Comparison of ENCODE assay signal across 21 cellular contexts in the genomic region with DNA sequence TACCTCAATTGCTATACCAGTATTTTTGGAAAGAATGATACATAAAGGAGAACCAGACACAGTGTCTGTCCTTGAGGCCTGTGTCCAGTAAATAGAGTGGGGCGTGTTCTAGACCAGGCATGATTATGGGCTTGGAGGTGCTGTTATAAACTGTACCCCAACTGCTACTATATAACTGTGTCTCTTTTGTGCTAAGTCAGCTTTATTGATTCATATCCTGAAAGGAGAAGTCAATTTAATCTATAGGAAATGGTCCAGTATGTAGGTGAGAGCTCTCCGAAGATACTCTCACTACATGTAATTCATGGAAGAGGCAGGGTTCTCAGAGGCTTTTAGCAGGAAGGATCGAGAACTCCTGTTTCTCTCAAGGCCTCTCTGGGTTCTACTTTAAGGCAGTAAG.
DNase-seq lines count a peak whose midpoint lies in the region; ATAC-seq, FAIRE-seq and TF ChIP-seq lines count a peak whose summit lies in the region.
"Had no signal": no experiment of that assay in that cellular context is flagged by ENCODE, and none has a peak within 500 bp of the region (broad histone marks: within the 10 kb centered on the region; RNA-seq: fewer than 3 reads in every experiment).

No MANE protein-coding gene starts in this region.

- no peak overlapping the region for H3K23ac ChIP-seq in neuronal stem cell (ENCODE audit: low read depth, low read length, poor library complexity)

- H2AFZ ChIP-seq in HepG2 (ENCODE audit: low read length) (no peak overlapping the region), K562 (ENCODE audit: low read depth, low read length) (no peak overlapping the region), neuronal stem cell (ENCODE audit: low read length) (no peak overlapping the region)

- TF ChIP-seq POLR2A in HepG2 (IDR thresholded peaks at IDR 0.05; ENCODE audit: insufficient read depth in 1 of 2, low read depth in 2 of 2, low read length in 2 of 2) (no peak), right lobe of liver (IDR thresholded peaks at IDR 0.05) (no peak), K562 (conservative IDR thresholded peaks at IDR 0.05) (no peak)

- H3K9me1 ChIP-seq in K562 (ENCODE audit: control insufficient read depth, insufficient read depth, low read length), result no peaks in the 10 kb centered on the region

- no peak overlapping the region for H2BK5ac ChIP-seq in neuronal stem cell (ENCODE audit: low read length)

- H3K79me2 ChIP-seq in HepG2 (ENCODE audit: insufficient read depth, low read length) (no peaks in the 10 kb centered on the region), K562 (ENCODE audit: control insufficient read depth, insufficient read depth, low read length) (no peaks in the 10 kb centered on the region)

- 40% methylated on average over 2 of the region's 3 CpGs for WGBS in HepG2 (ENCODE audit: low lambda C conversion rate)
- 67% methylated on average over 3 of the region's 3 CpGs for WGBS in right lobe of liver (ENCODE audit: insufficient coverage, low coverage, low lambda C conversion rate, missing lambda C conversion rate)
- WGBS in K562 (ENCODE audit: insufficient coverage, low coverage, missing lambda C conversion rate), result 2% methylated on average over 3 of the region's 3 CpGs
- WGBS in neuronal stem cell (ENCODE audit: extremely low coverage in 2 of 2, insufficient read length in 2 of 2, insufficient replicate concordance in 1 of 2), 2 donors, result no CpG with 5 or more reads among the region's 3 CpGs

- no peak overlapping the region for H3K27ac ChIP-seq in HepG2 (ENCODE audit: extremely low read length, insufficient read depth, low read length)
- no peak overlapping the region for H3K27ac ChIP-seq in right lobe of liver
- H3K27ac ChIP-seq in K562 (ENCODE audit: extremely low read depth, low read depth, low read length), result no peak overlapping the region
- H3K27ac ChIP-seq in neuronal stem cell (replicated peaks; ENCODE audit: low read length), result no peak overlapping the region
- H3K27ac ChIP-seq: 22Rv1, BLaER1 had no signal

- TF ChIP-seq RAD21 in HepG2 (CRISPR knock-in tag; IDR thresholded peaks at IDR 0.05) (no peak), K562 (CRISPR knock-in tag; conservative IDR thresholded peaks at IDR 0.05 in 1 of 2, IDR thresholded peaks at IDR 0.05 in 1 of 2) (no peak)

- H4K20me1 ChIP-seq in HepG2 (ENCODE audit: insufficient read depth, low read length) (no peaks in the 10 kb centered on the region), K562 (replicated peaks; ENCODE audit: control insufficient read depth, insufficient read depth, low read length) (no peaks in the 10 kb centered on the region)
- H4K20me1 ChIP-seq: BLaER1 had no signal

- no peak overlapping the region for H2BK12ac ChIP-seq in neuronal stem cell (ENCODE audit: low read length)

- TF ChIP-seq CTCF in HepG2 (CRISPR knock-in tag; IDR thresholded peaks at IDR 0.05), result no peak
- no peak for TF ChIP-seq CTCF in right lobe of liver (IDR thresholded peaks at IDR 0.05)
- no peak for TF ChIP-seq CTCF in K562 (IDR thresholded peaks at IDR 0.05 in 2 of 3, conservative IDR thresholded peaks at IDR 0.05 in 1 of 3; ENCODE audit: insufficient read depth in 2 of 3, low read depth in 1 of 3, low read length in 3 of 3)

- H2AK5ac ChIP-seq in neuronal stem cell (ENCODE audit: low read depth, low read length), result no peak overlapping the region

- no peak overlapping the region for H2BK120ac ChIP-seq in neuronal stem cell (ENCODE audit: low read depth, low read length)

- no peak overlapping the region for H4K91ac ChIP-seq in neuronal stem cell (ENCODE audit: low read depth, low read length, poor library complexity)

- ATAC-seq in HepG2 (no peak), right lobe of liver (no peak), K562 (no peak)

- H3K9me3 ChIP-seq in HepG2 (ENCODE audit: low read length) (no peaks in the 10 kb centered on the region), right lobe of liver (no peaks in the 10 kb centered on the region), K562 (replicated peaks; ENCODE audit: control insufficient read depth, insufficient read depth, low read depth, low read length) (no peaks in the 10 kb centered on the region), neuronal stem cell (replicated peaks in 1 of 2; ENCODE audit: control insufficient read depth in 2 of 2, insufficient read depth in 1 of 2, low read depth in 1 of 2, low read length in 2 of 2) (no peaks in the 10 kb centered on the region)
- H3K9me3 ChIP-seq: BE2C, Caco-2 had no signal

- no peak overlapping the region for H3K14ac ChIP-seq in neuronal stem cell (ENCODE audit: low read length)

- H3K36me3 ChIP-seq in HepG2 (replicated peaks in 1 of 2; ENCODE audit: control insufficient read depth in 1 of 2, insufficient read depth in 2 of 2, low read length in 2 of 2) (no peaks in the 10 kb centered on the region), right lobe of liver (no peaks in the 10 kb centered on the region), K562 (ENCODE audit: control insufficient read depth, insufficient read depth, low read length) (no peaks in the 10 kb centered on the region), neuronal stem cell (replicated peaks in 1 of 2; ENCODE audit: control insufficient read depth in 2 of 2, insufficient read depth in 2 of 2, low read length in 2 of 2) (no peaks in the 10 kb centered on the region)
- H3K36me3 ChIP-seq: BE2C, BLaER1 had no signal

- BruUV-seq in HepG2 (replicated peaks; lab: Mats Ljungman, UMichigan) (no TSS peak), K562 (replicated peaks; lab: Mats Ljungman, UMichigan) (no TSS peak)

- no peak overlapping the region for H3K4ac ChIP-seq in neuronal stem cell (ENCODE audit: low read length)

- H2BK15ac ChIP-seq in neuronal stem cell (ENCODE audit: low read length), result no peak overlapping the region

- TF ChIP-seq EP300 in HepG2 (IDR thresholded peaks at IDR 0.05; ENCODE audit: low read depth in 2 of 2, low read length in 2 of 2) (no peak), HepG2 (CRISPR knock-in tag; IDR thresholded peaks at IDR 0.05; ENCODE audit: borderline replicate concordance) (no peak), K562 (IDR thresholded peaks at IDR 0.05; ENCODE audit: low read length) (no peak)

- H4K8ac ChIP-seq in neuronal stem cell (ENCODE audit: low read depth, low read length), result no peak overlapping the region

- H3K4me1 ChIP-seq in HepG2 (ENCODE audit: insufficient read depth, low read length) (no peaks in the 10 kb centered on the region), right lobe of liver (no peaks in the 10 kb centered on the region), K562 (replicated peaks in 1 of 2; ENCODE audit: control insufficient read depth in 2 of 2, insufficient read depth in 2 of 2, low read length in 2 of 2) (no peaks in the 10 kb centered on the region), neuronal stem cell (ENCODE audit: control insufficient read depth in 2 of 2, insufficient read depth in 1 of 2, low read depth in 1 of 2, low read length in 2 of 2) (peaks cover 0 to 8% of the 10 kb centered on the region in 2 donors)
- H3K4me1 ChIP-seq: BLaER1, Caco-2 had no signal

- DNase-seq in HepG2 (ENCODE audit: low spot score), result no peak
- no peak for DNase-seq in right lobe of liver
- no peak for DNase-seq in K562 (ENCODE audit: extremely low read depth in 1 of 4, low spot score in 3 of 4)
- no peak for DNase-seq in neuronal stem cell (ENCODE audit: low spot score)
- DNase-seq in COR-L47 (lab: John Stamatoyannopoulos, UW), result no peak
- DNase-seq: ACHN; BE2C; C1 segment of cervical spinal cord; Caco-2; Calu3; CD4-positive, alpha-beta memory T cell; CD4-positive, CD25-positive, alpha-beta regulatory T cell; CD8-positive, alpha-beta memory T cell; DMS79 treated with DMSO at 0.1 percent for 48 hours; GF-D8 had no signal

- in situ Hi-C loops in HepG2 (cut with HindIII; ENCODE audit: extremely low pct_ligation_motif_present, low pct_unique_long_range_greater_than_20kb), result no loop called here
- in situ Hi-C loops in K562 (cut with MboI), result no loop called here

- H3K79me1 ChIP-seq in neuronal stem cell (ENCODE audit: low read depth, low read length), result no peaks in the 10 kb centered on the region

- POLR2A ChIA-PET in HepG2 (lab: Yijun Ruan, JAX) (no interaction called here), K562 (lab: Yijun Ruan, JAX) (no interaction called here)

- FAIRE-seq in HepG2 (lab: Jason Lieb, UNC) (no peak), K562 (lab: Jason Lieb, UNC) (no peak)
- FAIRE-seq: D721Med, G401.6, GM12892, GM18507 had no signal

- H3K4me2 ChIP-seq in HepG2 (ENCODE audit: low read depth, low read length) (no peak overlapping the region), K562 (ENCODE audit: insufficient read depth, low read length) (no peak overlapping the region), neuronal stem cell (ENCODE audit: insufficient read depth, low read length, poor library complexity, severe bottlenecking) (no peak overlapping the region)
- H3K4me2 ChIP-seq: BLaER1 had no signal

- peaks cover 1 to 8% of the 10 kb centered on the region in 2 experiments; a peak in 1 of 5 replicates for H3K27me3 ChIP-seq in HepG2 (ENCODE audit: control insufficient read depth in 1 of 2, insufficient read depth in 2 of 2, low read length in 2 of 2)
- no peaks in the 10 kb centered on the region for H3K27me3 ChIP-seq in right lobe of liver
- peaks cover 0 to 6% of the 10 kb centered on the region in 2 experiments; a peak in 4 of 5 replicates for H3K27me3 ChIP-seq in K562 (ENCODE audit: control insufficient read depth in 2 of 2, insufficient read depth in 2 of 2, low read length in 2 of 2)
- H3K27me3 ChIP-seq in neuronal stem cell (ENCODE audit: control insufficient read depth in 3 of 3, insufficient read depth in 3 of 3, low read depth in 1 of 3, low read length in 3 of 3), result no peaks in the 10 kb centered on the region
- H3K27me3 ChIP-seq: BLaER1 had no signal

- H3K4me3 ChIP-seq in HepG2 (replicated peaks in 1 of 3; ENCODE audit: insufficient read depth in 1 of 3, low read depth in 2 of 3, low read length in 3 of 3) (no peak overlapping the region), right lobe of liver (no peak overlapping the region), K562 (no peak overlapping the region), neuronal stem cell (ENCODE audit: low read length in 2 of 2) (no peak overlapping the region)
- H3K4me3 ChIP-seq: BLaER1 had no signal

- no peak overlapping the region for H3K18ac ChIP-seq in neuronal stem cell (ENCODE audit: low read length)

- intact Hi-C loops in HepG2 (cut with micrococcal nuclease; ENCODE audit: unreplicated experiment), result no loop called here
- intact Hi-C loops in right lobe of liver (cut with DNase I), result no loop called here
- intact Hi-C loops in K562 (cut with micrococcal nuclease), result no loop called here

- CTCF ChIA-PET in HepG2 (lab: Yijun Ruan, JAX; ENCODE audit: low intra/inter-chr PET ratio, low total read pairs), result no interaction called here
- CTCF ChIA-PET in K562 (lab: Yijun Ruan, JAX; ENCODE audit: low intra/inter-chr PET ratio), result no interaction called here

- H3K9ac ChIP-seq in HepG2 (ENCODE audit: insufficient read depth, low read depth, low read length) (no peak overlapping the region), K562 (ENCODE audit: insufficient read depth in 1 of 2, low read depth in 2 of 2, low read length in 2 of 2) (no peak overlapping the region), neuronal stem cell (ENCODE audit: low read depth, low read length, poor library complexity) (no peak overlapping the region)
- H3K9ac ChIP-seq: BLaER1 had no signal

TF ChIP-seq in HepG2, 621 proteins besides CTCF, POLR2A, EP300 and RAD21 (continues in another document):
- no peak for TF ChIP-seq ADNP (CRISPR knock-in tag; IDR thresholded peaks at IDR 0.05)

TF ChIP-seq in K562, 482 proteins besides CTCF, POLR2A, EP300 and RAD21 (continues in another document):
- TF ChIP-seq SMARCA4 (IDR thresholded peaks at IDR 0.05), result no peak
